10 cellular contexts compared by ENCODE assay signal in the genomic region with DNA sequence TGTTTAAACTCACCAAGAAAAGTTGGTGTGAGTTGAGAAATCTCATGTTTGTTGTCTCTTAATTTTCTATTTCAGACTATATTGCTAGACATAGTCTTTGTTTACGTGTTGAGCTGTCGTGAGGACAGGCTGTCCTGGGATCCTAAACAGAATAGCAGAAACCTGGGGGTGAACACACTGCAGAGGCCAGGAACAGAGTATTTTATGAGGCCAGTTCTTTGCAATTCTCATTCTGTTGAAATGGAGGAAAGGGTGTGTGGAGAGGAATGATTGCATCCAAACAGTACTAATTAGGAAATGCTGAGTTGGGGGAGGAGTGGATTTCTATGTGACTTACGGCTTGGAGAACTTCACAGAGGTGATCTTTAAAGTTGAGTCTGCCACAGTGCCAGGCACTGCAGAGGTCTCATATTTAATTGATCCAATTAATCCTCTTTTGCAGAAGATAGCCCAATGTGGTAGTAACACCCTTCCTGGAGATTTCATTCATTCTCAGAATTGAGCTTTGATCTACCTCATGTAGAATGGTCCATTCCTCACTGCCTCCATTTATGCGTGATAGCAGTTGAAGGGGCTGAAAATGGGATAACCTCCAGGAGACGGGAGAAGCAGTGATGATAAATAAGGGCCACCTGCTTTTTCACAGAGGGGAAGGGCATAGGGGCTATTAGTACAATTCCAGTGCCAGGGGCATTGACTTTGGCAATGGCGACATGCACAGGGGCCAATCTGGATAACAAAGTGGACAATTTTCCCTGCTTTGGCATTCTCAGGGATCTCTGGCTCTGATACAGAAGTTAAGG.
A peak's percentile ranks its signal among the peaks of the same experiment; 100 is the strongest.
DNase-seq lines count a peak whose midpoint lies in the region; ATAC-seq and TF ChIP-seq lines count a peak whose summit lies in the region.
"Had no signal": no experiment of that assay in that cellular context is flagged by ENCODE, and none has a peak within 500 bp of the region (broad histone marks: within the 10 kb centered on the region; RNA-seq: fewer than 3 reads in every experiment).

No MANE protein-coding gene starts in this region.

- no peaks in the 10 kb centered on the region for H3K9me3 Mint-ChIP-seq in activated CD8-positive, alpha-beta memory T cell treated with anti-CD3 and anti-CD28 coated beads, Interleukin-2, amount 10 ng/mL, durations not matched to agents 7 days and 5 days (ENCODE audit: low read depth)
- H3K9me3 Mint-ChIP-seq in central memory CD8-positive, alpha-beta T cell = no peaks in the 10 kb centered on the region

- H3K36me3 Mint-ChIP-seq in activated CD8-positive, alpha-beta memory T cell treated with anti-CD3 and anti-CD28 coated beads, Interleukin-2, amount 10 ng/mL, durations not matched to agents 7 days and 5 days = peaks cover 17% of the 10 kb centered on the region
- peaks cover 26% of the 10 kb centered on the region for H3K36me3 Mint-ChIP-seq in central memory CD8-positive, alpha-beta T cell (ENCODE audit: insufficient read depth)

- peak overlapping the region; percentile 97 for H3K4me3 Mint-ChIP-seq in activated CD8-positive, alpha-beta memory T cell treated with anti-CD3 and anti-CD28 coated beads, Interleukin-2, amount 10 ng/mL, durations not matched to agents 7 days and 5 days
- peak overlapping the region; percentile 98 for H3K4me3 Mint-ChIP-seq in central memory CD8-positive, alpha-beta T cell

- H3F3A ChIP-seq in PC-3 (ENCODE audit: low read length, unreplicated experiment) = peaks cover 10% of the 10 kb centered on the region

- intact Hi-C loops in PC-3 (cut with micrococcal nuclease) = no loop called here

- H3K4me2 ChIP-seq in PC-3 (ENCODE audit: low read length) = peak overlapping the region; percentile 95; the same call in 1 of the 2 replicates

- no peak overlapping the region for H2AFZ ChIP-seq in PC-3 (ENCODE audit: low read length)

- ATAC-seq in activated CD8-positive, alpha-beta memory T cell treated with anti-CD3 and anti-CD28 coated beads, Interleukin-2, amount 10 ng/mL, durations not matched to agents 7 days and 5 days = no peak
- ATAC-seq in PC-3 (no peak), HG03135 (IDR thresholded peaks at IDR 0.05; ENCODE audit: unreplicated experiment) (no peak), GM18519 (IDR thresholded peaks at IDR 0.05; ENCODE audit: low FRiP score, unreplicated experiment) (no peak)
- no peak for ATAC-seq in central memory CD8-positive, alpha-beta T cell (replicated peaks; ENCODE audit: extremely low read depth, poor library complexity, severe bottlenecking)
- ATAC-seq: Panc1 had no signal

- no peaks in the 10 kb centered on the region for H3K9me2 ChIP-seq in PC-3 (replicated peaks; ENCODE audit: low read length)

- H3K36me3 ChIP-seq in PC-3 (ENCODE audit: low read depth, low read length) (no peaks in the 10 kb centered on the region), subcutaneous abdominal adipose tissue (ENCODE audit: control insufficient read depth in 5 of 5, insufficient read depth in 5 of 5, low read length in 5 of 5) (no peaks in the 10 kb centered on the region)

- H3K9me3 ChIP-seq in PC-3 (ENCODE audit: low read length) = no peaks in the 10 kb centered on the region
- no peaks in the 10 kb centered on the region for H3K9me3 ChIP-seq in subcutaneous abdominal adipose tissue (ENCODE audit: control insufficient read depth in 5 of 5, low read length in 5 of 5)

- TF ChIP-seq CTCF in PC-3 (conservative IDR thresholded peaks at IDR 0.05; ENCODE audit: low read depth, low read length) = no peak

- no peaks in the 10 kb centered on the region for H4K20me1 ChIP-seq in PC-3 (ENCODE audit: low read length)

- H3K4me3 ChIP-seq in PC-3 (ENCODE audit: low read length) (no peak overlapping the region), subcutaneous abdominal adipose tissue (ENCODE audit: low read depth in 1 of 5, low read length in 5 of 5) (peak overlapping the region in 3 of 5 donors; percentile 1 to 46 (median 18))

- H3K9ac ChIP-seq in PC-3 (ENCODE audit: low read length) (no peak overlapping the region; the same call in 1 of the 2 replicates), subcutaneous abdominal adipose tissue (ENCODE audit: low read length in 5 of 5) (peak overlapping the region in 2 of 5 donors; percentile 49 to 89)

- H3K4me1 Mint-ChIP-seq in activated CD8-positive, alpha-beta memory T cell treated with anti-CD3 and anti-CD28 coated beads, Interleukin-2, amount 10 ng/mL, durations not matched to agents 7 days and 5 days = peaks cover 68% of the 10 kb centered on the region
- H3K4me1 Mint-ChIP-seq in central memory CD8-positive, alpha-beta T cell = peaks cover 83% of the 10 kb centered on the region

- H3K4me1 ChIP-seq in PC-3 (ENCODE audit: insufficient read depth, low read length) = peaks cover 63% of the 10 kb centered on the region
- H3K4me1 ChIP-seq in subcutaneous abdominal adipose tissue (ENCODE audit: control insufficient read depth in 5 of 5, insufficient read depth in 5 of 5, low read length in 5 of 5) = peaks cover 0 to 73% (median 54%) of the 10 kb centered on the region in 5 donors

- DNase-seq in activated CD8-positive, alpha-beta memory T cell treated with anti-CD3 and anti-CD28 coated beads, Interleukin-2, amount 10 ng/mL, durations not matched to agents 7 days and 5 days = no peak
- DNase-seq in activated CD8-positive, alpha-beta memory T cell treated with anti-CD3 and anti-CD28 coated beads, Interleukin-2, amount 50 U/mL, for 4 hours = no peak
- no peak for DNase-seq in PC-3
- DNase-seq in central memory CD8-positive, alpha-beta T cell (ENCODE audit: low spot score in 2 of 2) = no peak
- no peak for DNase-seq in KG1 (lab: John Stamatoyannopoulos, UW)
- DNase-seq: NCI-H1694 had no signal

- H3K27me3 ChIP-seq in PC-3 (ENCODE audit: low read length) = no peaks in the 10 kb centered on the region
- H3K27me3 ChIP-seq in subcutaneous abdominal adipose tissue (ENCODE audit: control insufficient read depth in 5 of 5, insufficient read depth in 4 of 5, low read length in 5 of 5) = no peaks in the 10 kb centered on the region

- H3K27ac ChIP-seq in PC-3 (ENCODE audit: low read length) = peak overlapping the region; percentile 72
- H3K27ac ChIP-seq in subcutaneous abdominal adipose tissue (ENCODE audit: low read depth, low read length) = peak overlapping the region; percentile 92

- CTCF ChIA-PET in activated CD8-positive, alpha-beta memory T cell treated with anti-CD3 and anti-CD28 coated beads, Interleukin-2, amount 10 ng/mL, durations not matched to agents 7 days and 5 days (lab: Charles Lee) = interaction anchor here (0.7 to 2.7 kb wide), 7 partner anchors 13 to 283 kb away, joined by 3 to 8 read pairs (median 5); a partner anchor contains a TSS
- CTCF ChIA-PET in PC-3 (lab: Charles Lee) = no interaction called here

- POLR2A ChIA-PET in PC-3 (lab: Charles Lee; ENCODE audit: unreplicated experiment) = no interaction called here

- H3K27ac Mint-ChIP-seq in activated CD8-positive, alpha-beta memory T cell treated with anti-CD3 and anti-CD28 coated beads, Interleukin-2, amount 10 ng/mL, durations not matched to agents 7 days and 5 days = peak overlapping the region; percentile 87
- peak overlapping the region; percentile 87 for H3K27ac Mint-ChIP-seq in central memory CD8-positive, alpha-beta T cell (ENCODE audit: low read depth)

- BruUV-seq in PC-3 (replicated peaks; lab: Mats Ljungman, UMichigan) = no TSS peak

- no peaks in the 10 kb centered on the region for H3K27me3 Mint-ChIP-seq in activated CD8-positive, alpha-beta memory T cell treated with anti-CD3 and anti-CD28 coated beads, Interleukin-2, amount 10 ng/mL, durations not matched to agents 7 days and 5 days
- H3K27me3 Mint-ChIP-seq in central memory CD8-positive, alpha-beta T cell = no peaks in the 10 kb centered on the region

- peaks cover 37% of the 10 kb centered on the region for H3K79me2 ChIP-seq in PC-3 (ENCODE audit: low read length)
